ENCODE assay signal across 17 cellular contexts in the genomic region with DNA sequence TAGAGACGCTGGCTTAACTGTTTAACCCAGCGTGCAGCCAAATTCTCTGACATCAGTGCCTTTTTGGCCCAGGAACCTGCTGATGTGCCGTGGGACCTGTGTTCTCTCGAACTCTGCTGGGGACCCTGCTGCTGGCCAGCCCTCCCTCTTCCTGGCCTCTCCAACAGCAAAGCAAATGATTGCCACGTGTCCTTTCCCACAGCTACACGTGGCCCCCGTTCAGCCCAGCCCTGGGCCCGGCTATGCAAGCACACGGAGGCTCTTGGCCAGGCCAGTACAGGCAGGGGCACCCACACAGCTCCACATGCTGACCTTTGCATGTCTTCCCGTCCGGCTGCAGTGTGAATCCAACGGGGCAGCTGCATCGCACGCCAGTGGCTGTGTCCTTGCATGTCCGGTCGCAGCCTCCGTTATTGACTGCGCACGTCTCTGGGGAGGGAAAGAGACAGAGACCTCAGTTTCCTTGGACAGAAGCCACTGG.
"Had no signal": no experiment of that assay in that cellular context is flagged by ENCODE, and none has a peak within 500 bp of the region (broad histone marks: within the 10 kb centered on the region; RNA-seq: fewer than 3 reads in every experiment).

No MANE protein-coding gene starts in this region.

- DNase-seq: activated naive CD4-positive, alpha-beta T cell treated with Interleukin-2 at 50 U/mL for 16 hours; activated naive CD8-positive, alpha-beta T cell treated with anti-CD3 and anti-CD28 coated beads, Interleukin-2, amount 10 ng/mL, durations not matched to agents 7 days and 5 days; activated T-cell treated with anti-CD3 and anti-CD28 coated beads, Interleukin-2, amount 50 U/mL, for 24 hours; amniotic stem cell; cerebellar nuclear complex; kidney; left lung; nephron progenitor cell; nucleus accumbens; stimulated activated CD4-positive, alpha-beta T cell treated with anti-CD3 and anti-CD28 coated beads, Interleukin-4, amount 100 ng/mL, for 24 hours; stimulated activated naive CD8-positive, alpha-beta T cell treated with anti-CD3 and anti-CD28 coated beads, Interleukin-15, Interleukin-2, amounts not matched to agents 100 U/mL and 50 U/mL, for 24 hours; T-helper 1 cell; tibial artery had no signal

- H3K4me3 ChIP-seq: breast epithelium, coronary artery, esophagus muscularis mucosa, left lung, tibial artery had no signal

- H3K27me3 ChIP-seq: breast epithelium, esophagus muscularis mucosa, left lung had no signal

- H3K27ac ChIP-seq: coronary artery, esophagus muscularis mucosa, left lung, tibial artery had no signal

- H3K36me3 ChIP-seq: breast epithelium, left lung, tibial artery had no signal

- ATAC-seq: activated T-helper 17 cell treated with anti-CD3 and anti-CD28 coated beads, Interleukin-2, amount 50 U/mL, for 72 hours; left lung; stimulated activated naive CD8-positive, alpha-beta T cell treated with anti-CD3 and anti-CD28 coated beads, Interleukin-15, Interleukin-2, amounts not matched to agents 100 U/mL and 50 U/mL, for 24 hours had no signal

- H3K9me3 ChIP-seq: breast epithelium, esophagus muscularis mucosa, left lung, tibial artery had no signal
